Comparison of ENCODE assay signal across 15 cellular contexts in genomic region chr1:184825571-184825970, GRCh38.
DNase-seq lines count a peak whose midpoint lies in the region; ATAC-seq and TF ChIP-seq lines count a peak whose summit lies in the region.
"Had no signal": no experiment of that assay in that cellular context is flagged by ENCODE, and none has a peak within 500 bp of the region (broad histone marks: within the 10 kb centered on the region; RNA-seq: fewer than 3 reads in every experiment).

No MANE protein-coding gene starts in this region.

- no peak for TF ChIP-seq POLR2A in NB4 (IDR thresholded peaks at IDR 0.05; ENCODE audit: extremely low read depth, insufficient read length)
- no peak for TF ChIP-seq POLR2A in thyroid gland (IDR thresholded peaks at IDR 0.05)

- DNase-seq in activated naive CD4-positive, alpha-beta T cell treated with anti-CD3 and anti-CD28 coated beads, Interleukin-2, amount 10 ng/mL, durations not matched to agents 7 days and 5 days, result no peak
- no peak for DNase-seq in activated naive CD4-positive, alpha-beta T cell treated with anti-CD3 and anti-CD28 coated beads, Interleukin-2, amount 50 U/mL, for 16 hours
- DNase-seq in NB4 (ENCODE audit: low read depth) (peak; percentile 48), Right ventricle myocardium superior (no peak), thyroid gland (no peak), UCSD-AML1 (lab: John Stamatoyannopoulos, UW; ENCODE audit: unreplicated experiment) (no peak)
- DNase-seq: activated CD4-positive, alpha-beta T cell treated with anti-CD3 and anti-CD28 coated beads for 36 hours; activated naive CD4-positive, alpha-beta T cell; GOT3; NCI-H226; stimulated activated CD4-positive, alpha-beta T cell treated with anti-CD3 and anti-CD28 coated beads, Interleukin-2, amount 100 ng/mL, for 24 hours had no signal

- peak overlapping the region in 2 of 3 donors; percentile 38 to 98 for H3K27ac ChIP-seq in thyroid gland
- H3K27ac ChIP-seq: neural progenitor cell, SJSA1 had no signal

- ATAC-seq in Right ventricle myocardium superior (ENCODE audit: poor library complexity) (peak; percentile 13), GM18861 (IDR thresholded peaks at IDR 0.05; ENCODE audit: unreplicated experiment) (no peak), esophagus mucosa (no peak)
- ATAC-seq: activated CD4-positive, alpha-beta T cell treated with anti-CD3 and anti-CD28 coated beads for 36 hours had no signal

- H3K27me3 Mint-ChIP-seq in activated naive CD4-positive, alpha-beta T cell treated with anti-CD3 and anti-CD28 coated beads, Interleukin-2, amount 10 ng/mL, durations not matched to agents 7 days and 5 days, result no peaks in the 10 kb centered on the region
- H3K27me3 Mint-ChIP-seq: activated CD4-positive, alpha-beta T cell treated with anti-CD3 and anti-CD28 coated beads for 36 hours had no signal

- peak overlapping the region; percentile 13 for H3K27ac Mint-ChIP-seq in activated naive CD4-positive, alpha-beta T cell treated with anti-CD3 and anti-CD28 coated beads, Interleukin-2, amount 10 ng/mL, durations not matched to agents 7 days and 5 days
- H3K27ac Mint-ChIP-seq: activated CD4-positive, alpha-beta T cell treated with anti-CD3 and anti-CD28 coated beads for 36 hours; neural progenitor cell had no signal

- H3K36me3 ChIP-seq in thyroid gland, result no peaks in the 10 kb centered on the region
- H3K36me3 ChIP-seq: neural progenitor cell had no signal

- WGBS in thyroid gland, 2 donors, result 55 to 68% methylated on average over 1 of the region's 1 CpG

- no peaks in the 10 kb centered on the region for H3K9me3 Mint-ChIP-seq in activated naive CD4-positive, alpha-beta T cell treated with anti-CD3 and anti-CD28 coated beads, Interleukin-2, amount 10 ng/mL, durations not matched to agents 7 days and 5 days
- H3K9me3 Mint-ChIP-seq: neural progenitor cell had no signal

- H3K36me3 Mint-ChIP-seq in activated naive CD4-positive, alpha-beta T cell treated with anti-CD3 and anti-CD28 coated beads, Interleukin-2, amount 10 ng/mL, durations not matched to agents 7 days and 5 days, result peaks cover 40% of the 10 kb centered on the region
- H3K36me3 Mint-ChIP-seq: neural progenitor cell had no signal

- no peaks in the 10 kb centered on the region for H3K27me3 ChIP-seq in thyroid gland
- H3K27me3 ChIP-seq: neural progenitor cell, SJSA1 had no signal

- intact Hi-C loops in Right ventricle myocardium superior (cut with DNase I) (loop anchor here (5.0 to 10.0 kb wide), 2 partner anchors 59 to 147 kb away; partner anchors contain the start of gene NIBAN1), thyroid gland (cut with DNase I) (no loop called here)

- H3K9me3 ChIP-seq in thyroid gland, result no peaks in the 10 kb centered on the region
- H3K9me3 ChIP-seq: SJSA1 had no signal

- TF ChIP-seq CTCF in NB4 (IDR thresholded peaks at IDR 0.05; ENCODE audit: low read depth, low read length) (no peak), thyroid gland (IDR thresholded peaks at IDR 0.05) (no peak)

- H3K4me1 Mint-ChIP-seq in activated naive CD4-positive, alpha-beta T cell treated with anti-CD3 and anti-CD28 coated beads, Interleukin-2, amount 10 ng/mL, durations not matched to agents 7 days and 5 days, result no peaks in the 10 kb centered on the region

- peaks cover 44 to 56% of the 10 kb centered on the region in 2 donors for H3K4me1 ChIP-seq in thyroid gland

- H3K4me3 Mint-ChIP-seq in activated naive CD4-positive, alpha-beta T cell treated with anti-CD3 and anti-CD28 coated beads, Interleukin-2, amount 10 ng/mL, durations not matched to agents 7 days and 5 days, result no peak overlapping the region
- H3K4me3 Mint-ChIP-seq: activated CD4-positive, alpha-beta T cell treated with anti-CD3 and anti-CD28 coated beads for 36 hours; neural progenitor cell had no signal

- no peak overlapping the region for H3K4me3 ChIP-seq in NB4 (ENCODE audit: low read depth, low read length)
- H3K4me3 ChIP-seq in thyroid gland (replicated peaks in 1 of 3), result no peak overlapping the region
- H3K4me3 ChIP-seq: neural progenitor cell, SJSA1 had no signal

- CTCF ChIA-PET in activated naive CD4-positive, alpha-beta T cell treated with anti-CD3 and anti-CD28 coated beads, Interleukin-2, amount 10 ng/mL, durations not matched to agents 7 days and 5 days (lab: Charles Lee), result no interaction called here
